In genomic region chrX:29039501-29039900, GRCh38 we compare ENCODE assay signal across 34 cellular contexts.
"Had no signal": no experiment of that assay in that cellular context is flagged by ENCODE, and none has a peak within 500 bp of the region (broad histone marks: within the 10 kb centered on the region; RNA-seq: fewer than 3 reads in every experiment).

No MANE protein-coding gene starts in this region.

- H3K27me3 ChIP-seq: ascending aorta, body of pancreas, breast epithelium, cardiac muscle cell, esophagus muscularis mucosa, foreskin keratinocyte, gastrocnemius medialis had no signal

- ATAC-seq: activated CD4-positive, CD25-positive, alpha-beta regulatory T cell treated with anti-CD3 and anti-CD28 coated beads, Interleukin-2, amount 50 U/mL, for 24 hours; activated CD8-positive, alpha-beta memory T cell treated with anti-CD3 and anti-CD28 coated beads, Interleukin-2, amount 10 ng/mL, durations not matched to agents 7 days and 5 days; activated CD8-positive, alpha-beta T cell treated with anti-CD3 and anti-CD28 coated beads, Interleukin-2, amount 10 ng/mL, durations not matched to agents 7 days and 5 days; activated naive CD4-positive, alpha-beta T cell treated with anti-CD3 and anti-CD28 coated beads, Interleukin-2, amount 50 U/mL, for 72 hours; body of pancreas; foreskin keratinocyte; gastrocnemius medialis; T-helper 17 cell had no signal

- H3K27ac Mint-ChIP-seq: activated B cell treated with CpG ODN at 0.5 μM for 24 hours; activated CD4-positive, alpha-beta memory T cell treated with anti-CD3 and anti-CD28 coated beads for 36 hours; activated CD4-positive, alpha-beta T cell treated with anti-CD3 and anti-CD28 coated beads, Interleukin-2, amount 10 ng/mL, durations not matched to agents 24 days and 14 days; activated CD8-positive, alpha-beta memory T cell treated with anti-CD3 and anti-CD28 coated beads, Interleukin-2, amount 10 ng/mL, durations not matched to agents 7 days and 5 days; activated CD8-positive, alpha-beta T cell treated with anti-CD3 and anti-CD28 coated beads, Interleukin-2, amount 10 ng/mL, durations not matched to agents 7 days and 5 days; activated naive CD4-positive, alpha-beta T cell treated with anti-CD3 and anti-CD28 coated beads, Interleukin-2, amount 10 ng/mL, durations not matched to agents 7 days and 5 days; activated naive CD4-positive, alpha-beta T cell treated with anti-CD3 and anti-CD28 coated beads, Interleukin-2, amount 50 U/mL, for 72 hours; activated naive CD8-positive, alpha-beta T cell treated with anti-CD3 and anti-CD28 coated beads, Interleukin-2, amount 10 ng/mL, durations not matched to agents 7 days and 5 days; dendritic cell treated with granulocyte-macrophage colony-stimulating factor and Interleukin-4, amounts not matched to agents 40 ng/mL and 50 ng/mL, for 4 days; endodermal cell; T-helper 17 cell; T-helper 2 cell treated with Interferon-gamma antibody and Interleukin-4, amounts not matched to agents 5 μg/mL and 100 μg/mL, for 36 hours had no signal

- H3K27me3 Mint-ChIP-seq: activated B cell treated with CpG ODN at 0.5 μM for 24 hours; activated CD4-positive, alpha-beta memory T cell treated with anti-CD3 and anti-CD28 coated beads for 36 hours; activated CD4-positive, alpha-beta T cell treated with anti-CD3 and anti-CD28 coated beads, Interleukin-2, amount 10 ng/mL, durations not matched to agents 24 days and 14 days; activated CD8-positive, alpha-beta memory T cell treated with anti-CD3 and anti-CD28 coated beads, Interleukin-2, amount 10 ng/mL, durations not matched to agents 7 days and 5 days; activated naive CD4-positive, alpha-beta T cell treated with anti-CD3 and anti-CD28 coated beads, Interleukin-2, amount 10 ng/mL, durations not matched to agents 7 days and 5 days; activated naive CD8-positive, alpha-beta T cell treated with anti-CD3 and anti-CD28 coated beads, Interleukin-2, amount 10 ng/mL, durations not matched to agents 7 days and 5 days; central memory CD8-positive, alpha-beta T cell; dendritic cell treated with granulocyte-macrophage colony-stimulating factor and Interleukin-4, amounts not matched to agents 40 ng/mL and 50 ng/mL, for 4 days; T-helper 17 cell had no signal

- H3K36me3 ChIP-seq: ascending aorta, breast epithelium, cardiac muscle cell, esophagus muscularis mucosa, gastrocnemius medialis, WERI-Rb-1 had no signal

- H3K9me3 Mint-ChIP-seq: activated B cell treated with CpG ODN at 0.5 μM for 24 hours; activated CD4-positive, alpha-beta memory T cell treated with anti-CD3 and anti-CD28 coated beads for 36 hours; activated CD4-positive, alpha-beta T cell treated with anti-CD3 and anti-CD28 coated beads, Interleukin-2, amount 10 ng/mL, durations not matched to agents 24 days and 14 days; activated naive CD4-positive, alpha-beta T cell treated with anti-CD3 and anti-CD28 coated beads, Interleukin-2, amount 10 ng/mL, durations not matched to agents 7 days and 5 days; activated naive CD4-positive, alpha-beta T cell treated with anti-CD3 and anti-CD28 coated beads, Interleukin-2, amount 50 U/mL, for 72 hours; activated naive CD8-positive, alpha-beta T cell treated with anti-CD3 and anti-CD28 coated beads, Interleukin-2, amount 10 ng/mL, durations not matched to agents 7 days and 5 days; central memory CD8-positive, alpha-beta T cell; dendritic cell treated with granulocyte-macrophage colony-stimulating factor and Interleukin-4, amounts not matched to agents 40 ng/mL and 50 ng/mL, for 4 days; endodermal cell had no signal

- H3K4me3 Mint-ChIP-seq: activated B cell treated with CpG ODN at 0.5 μM for 24 hours; activated CD4-positive, alpha-beta memory T cell treated with anti-CD3 and anti-CD28 coated beads for 36 hours; activated CD4-positive, alpha-beta T cell treated with anti-CD3 and anti-CD28 coated beads, Interleukin-2, amount 10 ng/mL, durations not matched to agents 24 days and 14 days; activated CD8-positive, alpha-beta memory T cell treated with anti-CD3 and anti-CD28 coated beads, Interleukin-2, amount 10 ng/mL, durations not matched to agents 7 days and 5 days; activated CD8-positive, alpha-beta T cell treated with anti-CD3 and anti-CD28 coated beads, Interleukin-2, amount 10 ng/mL, durations not matched to agents 7 days and 5 days; activated naive CD4-positive, alpha-beta T cell treated with anti-CD3 and anti-CD28 coated beads, Interleukin-2, amount 10 ng/mL, durations not matched to agents 7 days and 5 days; activated naive CD8-positive, alpha-beta T cell treated with anti-CD3 and anti-CD28 coated beads, Interleukin-2, amount 10 ng/mL, durations not matched to agents 7 days and 5 days; central memory CD8-positive, alpha-beta T cell; dendritic cell treated with granulocyte-macrophage colony-stimulating factor and Interleukin-4, amounts not matched to agents 40 ng/mL and 50 ng/mL, for 4 days; endodermal cell; T-helper 17 cell; T-helper 2 cell treated with Interferon-gamma antibody and Interleukin-4, amounts not matched to agents 5 μg/mL and 100 μg/mL, for 36 hours had no signal

- H3K4me1 ChIP-seq: ascending aorta, body of pancreas, breast epithelium, esophagus muscularis mucosa, foreskin keratinocyte, gastrocnemius medialis had no signal

- H3K36me3 Mint-ChIP-seq: activated CD4-positive, alpha-beta memory T cell treated with anti-CD3 and anti-CD28 coated beads for 36 hours; activated CD8-positive, alpha-beta memory T cell treated with anti-CD3 and anti-CD28 coated beads, Interleukin-2, amount 10 ng/mL, durations not matched to agents 7 days and 5 days; activated naive CD4-positive, alpha-beta T cell treated with anti-CD3 and anti-CD28 coated beads, Interleukin-2, amount 10 ng/mL, durations not matched to agents 7 days and 5 days; activated naive CD4-positive, alpha-beta T cell treated with anti-CD3 and anti-CD28 coated beads, Interleukin-2, amount 50 U/mL, for 72 hours; activated naive CD8-positive, alpha-beta T cell treated with anti-CD3 and anti-CD28 coated beads, Interleukin-2, amount 10 ng/mL, durations not matched to agents 7 days and 5 days had no signal

- H3K4me3 ChIP-seq: ascending aorta, body of pancreas, breast epithelium, cardiac muscle cell, coronary artery, dorsolateral prefrontal cortex, esophagus muscularis mucosa, gastrocnemius medialis had no signal

- H3K9me3 ChIP-seq: ascending aorta, body of pancreas, breast epithelium, esophagus muscularis mucosa, gastrocnemius medialis had no signal

- H3K27ac ChIP-seq: ascending aorta, body of pancreas, breast epithelium, cardiac muscle cell, coronary artery, esophagus muscularis mucosa, foreskin keratinocyte, gastrocnemius medialis, WERI-Rb-1 had no signal

- DNase-seq: activated B cell treated with CpG ODN at 0.5 μM for 24 hours; activated CD4-positive, alpha-beta memory T cell treated with anti-CD3 and anti-CD28 coated beads for 36 hours; activated CD4-positive, alpha-beta T cell treated with anti-CD3 and anti-CD28 coated beads, Interleukin-2, amount 10 ng/mL, durations not matched to agents 24 days and 14 days; activated CD8-positive, alpha-beta memory T cell treated with anti-CD3 and anti-CD28 coated beads, Interleukin-2, amount 10 ng/mL, durations not matched to agents 7 days and 5 days; activated CD8-positive, alpha-beta memory T cell treated with anti-CD3 and anti-CD28 coated beads, Interleukin-2, amount 50 U/mL, for 4 hours; activated CD8-positive, alpha-beta T cell treated with anti-CD3 and anti-CD28 coated beads, Interleukin-2, amount 10 ng/mL, durations not matched to agents 7 days and 5 days; activated gamma-delta T cell; activated naive CD4-positive, alpha-beta T cell; activated naive CD4-positive, alpha-beta T cell treated with anti-CD3 and anti-CD28 coated beads, Interleukin-2, amount 10 ng/mL, durations not matched to agents 7 days and 5 days; activated naive CD8-positive, alpha-beta T cell treated with anti-CD3 and anti-CD28 coated beads, Interleukin-2, amount 10 ng/mL, durations not matched to agents 7 days and 5 days; activated T-cell treated with anti-CD3 and anti-CD28 coated beads, Interleukin-2, amount 50 U/mL, for 1 hour; activated T-cell treated with anti-CD3 and anti-CD28 coated beads, Interleukin-2, amount 50 U/mL, for 48 hours; body of pancreas; dorsolateral prefrontal cortex; effector memory CD4-positive, alpha-beta T cell; endodermal cell; erythroblast; foreskin keratinocyte; gastrocnemius medialis; glutamatergic neuron; T-helper 1 cell; T-helper 17 cell; T1000; WERI-Rb-1 had no signal

- H3K4me1 Mint-ChIP-seq: activated B cell treated with CpG ODN at 0.5 μM for 24 hours; activated CD4-positive, alpha-beta T cell treated with anti-CD3 and anti-CD28 coated beads, Interleukin-2, amount 10 ng/mL, durations not matched to agents 24 days and 14 days; activated CD8-positive, alpha-beta memory T cell treated with anti-CD3 and anti-CD28 coated beads, Interleukin-2, amount 10 ng/mL, durations not matched to agents 7 days and 5 days; activated naive CD4-positive, alpha-beta T cell treated with anti-CD3 and anti-CD28 coated beads, Interleukin-2, amount 10 ng/mL, durations not matched to agents 7 days and 5 days; activated naive CD8-positive, alpha-beta T cell treated with anti-CD3 and anti-CD28 coated beads, Interleukin-2, amount 10 ng/mL, durations not matched to agents 7 days and 5 days; central memory CD8-positive, alpha-beta T cell; T-helper 17 cell had no signal
